In the genomic region with DNA sequence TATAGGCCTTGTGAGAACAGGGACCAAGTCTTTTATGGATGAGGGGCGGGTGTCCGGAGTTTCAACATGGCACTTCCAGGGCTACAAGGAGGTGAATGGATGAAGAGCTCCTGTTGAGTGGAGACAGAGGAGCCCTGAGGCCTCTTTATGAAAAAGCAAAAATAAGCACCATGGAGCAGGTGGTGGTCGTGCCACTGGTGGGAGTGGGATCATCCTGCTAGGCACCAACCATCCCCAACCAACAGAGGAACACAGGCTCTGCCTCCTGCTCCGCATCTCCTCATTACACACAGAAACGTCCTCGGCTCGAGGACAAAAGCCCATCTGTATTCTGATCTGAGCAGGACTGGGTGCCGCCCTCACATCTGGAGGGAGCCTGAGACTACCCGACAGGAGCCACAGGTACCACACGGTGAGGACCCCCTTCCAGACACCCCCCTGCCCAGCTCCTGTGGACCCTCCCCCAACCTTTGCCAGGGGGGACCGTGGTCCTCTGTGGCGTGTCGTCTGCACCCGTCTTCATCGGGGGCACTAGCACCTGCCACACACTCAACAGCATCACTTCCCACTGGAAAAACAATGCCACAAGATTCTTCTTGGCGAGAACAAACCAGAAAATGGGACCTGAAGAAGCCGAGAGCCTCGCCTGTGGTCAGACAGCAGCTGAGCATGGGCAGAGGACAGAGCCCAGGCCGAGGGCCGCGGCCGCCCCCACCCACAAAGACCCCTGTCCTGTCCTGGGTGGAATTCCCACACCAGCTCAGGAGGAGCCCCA, we compare ENCODE assay signal across 24 cellular contexts. TPM values are rescaled to one million over a fixed set of nuclear protein-coding genes. Genes with fewer than 3 reads are reported as not detected.
"Had no signal": no experiment of that assay in that cellular context is flagged by ENCODE, and none has a peak within 500 bp of the region (broad histone marks: within the 10 kb centered on the region; RNA-seq: fewer than 3 reads in every experiment).

No MANE protein-coding gene starts in this region.

- H3K36me3 ChIP-seq: colonic mucosa, gastrocnemius medialis, neural progenitor cell, pancreas, sigmoid colon, thyroid gland, uterus had no signal

- FAIRE-seq: kidney, pancreas had no signal

- H3K9me3 ChIP-seq: colonic mucosa, gastrocnemius medialis, mucosa of descending colon, pancreas, sigmoid colon, thyroid gland, uterus had no signal

- H3K4me3 Mint-ChIP-seq: activated T-helper 1 cell treated with anti-CD3 and anti-CD28 coated beads, Interleukin-12 subunit alpha, Interleukin-12 subunit beta, Interleukin-2, Interleukin-4 antibody, amounts not matched to agents 30 ng/mL and 10 ng/mL and 1 ng/mL, durations not matched to agents 14 hours and 24 hours and 36 hours; brain; memory B cell; naive thymus-derived CD4-positive, alpha-beta T cell; neural progenitor cell; stimulated activated memory B cell treated with anti-CD40 and anti-IgM and Interleukin-4, amounts not matched to agents 10 μg/mL and 1 μg/mL and 100 μg/mL, for 72 hours had no signal

- H2AFZ ChIP-seq: neural progenitor cell had no signal

- H3K27ac Mint-ChIP-seq: brain; memory B cell; naive thymus-derived CD4-positive, alpha-beta T cell; neural progenitor cell; stimulated activated memory B cell treated with anti-CD40 and anti-IgM and Interleukin-4, amounts not matched to agents 10 μg/mL and 1 μg/mL and 100 μg/mL, for 72 hours had no signal

- H3K4me1 Mint-ChIP-seq: brain; memory B cell; naive thymus-derived CD4-positive, alpha-beta T cell; stimulated activated memory B cell treated with anti-CD40 and anti-IgM and Interleukin-4, amounts not matched to agents 10 μg/mL and 1 μg/mL and 100 μg/mL, for 72 hours had no signal

- H3K27ac ChIP-seq: colonic mucosa, gastrocnemius medialis, neural progenitor cell, pancreas, sigmoid colon, thyroid gland, uterus had no signal

- DNase-seq: activated CD4-positive, alpha-beta T cell treated with anti-CD3 and anti-CD28 coated beads, Interleukin-2, amount 50 U/mL, for 1 hour; activated CD4-positive, CD25-positive, alpha-beta regulatory T cell; activated naive CD4-positive, alpha-beta T cell treated with Interleukin-2 at 50 U/mL for 16 hours; central memory CD4-positive, alpha-beta T cell; colonic mucosa; effector CD4-positive, alpha-beta T cell; gastrocnemius medialis; kidney; left ventricle myocardium superior; mucosa of descending colon; naive thymus-derived CD4-positive, alpha-beta T cell; pancreas; sigmoid colon; stimulated activated CD4-positive, alpha-beta T cell treated with anti-CD3 and anti-CD28 coated beads, Interleukin-4, amount 100 ng/mL, for 4 hours; T-helper 1 cell; T-helper 9 cell; thyroid gland; uterus had no signal

- H3K36me3 Mint-ChIP-seq: brain; memory B cell; neural progenitor cell; stimulated activated memory B cell treated with anti-CD40 and anti-IgM and Interleukin-4, amounts not matched to agents 10 μg/mL and 1 μg/mL and 100 μg/mL, for 72 hours had no signal

- H3K4me3 ChIP-seq: colonic mucosa, gastrocnemius medialis, mucosa of descending colon, neural progenitor cell, pancreas, sigmoid colon, thyroid gland, uterus had no signal

- H3K9ac ChIP-seq: neural progenitor cell had no signal

- H3K9me3 Mint-ChIP-seq: activated T-helper 1 cell treated with anti-CD3 and anti-CD28 coated beads, Interleukin-12 subunit alpha, Interleukin-12 subunit beta, Interleukin-2, Interleukin-4 antibody, amounts not matched to agents 30 ng/mL and 10 ng/mL and 1 ng/mL, durations not matched to agents 14 hours and 24 hours and 36 hours; memory B cell; stimulated activated memory B cell treated with anti-CD40 and anti-IgM and Interleukin-4, amounts not matched to agents 10 μg/mL and 1 μg/mL and 100 μg/mL, for 72 hours had no signal

- ATAC-seq: esophagus mucosa; gastrocnemius medialis; left ventricle myocardium superior; mucosa of descending colon; naive thymus-derived CD4-positive, alpha-beta T cell; pancreas; stimulated activated memory B cell treated with anti-CD40 and anti-IgM and Interleukin-4, amounts not matched to agents 10 μg/mL and 1 μg/mL and 100 μg/mL, for 72 hours had no signal

- H3K4me1 ChIP-seq: colonic mucosa, gastrocnemius medialis, pancreas, sigmoid colon, uterus had no signal

- H3K4me2 ChIP-seq: neural progenitor cell had no signal

- H3K27me3 ChIP-seq: colonic mucosa, neural progenitor cell, pancreas, thyroid gland, uterus had no signal

RNA-seq across cellular contexts. Expression of a gene that starts 3.9 kb away (rescaled TPM):
- total RNA-seq: gastrocnemius medialis had no signal

RNA-seq across cellular contexts. Expression of a gene that starts 45.4 kb away (rescaled TPM):
- total RNA-seq: activated T-helper 1 cell treated with anti-CD3 and anti-CD28 coated beads, Interleukin-12 subunit alpha, Interleukin-12 subunit beta, Interleukin-2, Interleukin-4 antibody, amounts not matched to agents 30 ng/mL and 10 ng/mL and 1 ng/mL, durations not matched to agents 14 hours and 24 hours and 36 hours; colonic mucosa; esophagus mucosa; gastrocnemius medialis; kidney; left ventricle myocardium superior; naive thymus-derived CD4-positive, alpha-beta T cell; thyroid gland; uterus had no signal
- polyA plus RNA-seq: naive thymus-derived CD4-positive, alpha-beta T cell had no signal
